16 cellular contexts compared by ENCODE assay signal in the genomic region with DNA sequence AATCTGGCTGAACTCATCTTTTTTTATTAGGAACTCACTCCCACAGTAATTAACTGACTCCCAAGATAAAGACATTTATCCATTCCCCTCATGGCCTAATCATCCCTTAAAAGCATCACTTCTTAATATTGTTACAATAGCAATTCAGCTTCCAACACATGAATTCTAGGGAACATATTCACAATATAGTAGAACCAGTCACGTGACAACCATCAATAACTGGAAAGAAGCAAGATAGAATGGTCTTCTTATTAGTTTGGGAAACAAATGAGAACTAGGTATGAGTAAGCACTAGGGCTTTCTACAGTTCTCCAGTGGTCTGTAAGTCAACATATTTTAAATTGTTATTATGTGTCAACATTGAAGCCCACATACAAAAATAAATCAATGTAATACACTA.
DNase-seq lines count a peak whose midpoint lies in the region; ATAC-seq, FAIRE-seq and TF ChIP-seq lines count a peak whose summit lies in the region.
"Had no signal": no experiment of that assay in that cellular context is flagged by ENCODE, and none has a peak within 500 bp of the region (broad histone marks: within the 10 kb centered on the region; RNA-seq: fewer than 3 reads in every experiment).

No MANE protein-coding gene starts in this region.

- H3K4me2 ChIP-seq in HepG2 (ENCODE audit: low read depth, low read length), result no peak overlapping the region
- no peak overlapping the region for H3K4me2 ChIP-seq in K562 (ENCODE audit: insufficient read depth, low read length)
- H3K4me2 ChIP-seq: KMS-11 had no signal

- no peak overlapping the region for H3K9ac ChIP-seq in HepG2 (ENCODE audit: insufficient read depth, low read depth, low read length)
- H3K9ac ChIP-seq in K562 (ENCODE audit: insufficient read depth in 1 of 2, low read depth in 2 of 2, low read length in 2 of 2), result no peak overlapping the region
- peak overlapping the region; percentile 58 for H3K9ac ChIP-seq in iPS-18a (ENCODE audit: low read length)
- H3K9ac ChIP-seq: KMS-11 had no signal

- BruUV-seq in HepG2 (replicated peaks; lab: Mats Ljungman, UMichigan) (no TSS peak), K562 (replicated peaks; lab: Mats Ljungman, UMichigan) (no TSS peak)

- CTCF ChIA-PET in HepG2 (lab: Yijun Ruan, JAX; ENCODE audit: low intra/inter-chr PET ratio, low total read pairs) (no interaction called here), K562 (lab: Yijun Ruan, JAX; ENCODE audit: low intra/inter-chr PET ratio) (no interaction called here)

- in situ Hi-C loops in HepG2 (cut with HindIII; ENCODE audit: extremely low pct_ligation_motif_present, low pct_unique_long_range_greater_than_20kb) (no loop called here), K562 (cut with MboI) (no loop called here)

- no peaks in the 10 kb centered on the region for H3K36me3 ChIP-seq in HepG2 (replicated peaks in 1 of 2; ENCODE audit: control insufficient read depth in 1 of 2, insufficient read depth in 2 of 2, low read length in 2 of 2)
- H3K36me3 ChIP-seq in right lobe of liver, result no peaks in the 10 kb centered on the region
- H3K36me3 ChIP-seq in K562 (ENCODE audit: control insufficient read depth, insufficient read depth, low read length), result no peaks in the 10 kb centered on the region
- peaks cover 10% of the 10 kb centered on the region for H3K36me3 ChIP-seq in iPS-18a (ENCODE audit: control insufficient read depth, low read depth, low read length)

- 0% methylated on average over 1 of the region's 1 CpG for WGBS in HepG2 (ENCODE audit: low lambda C conversion rate)
- WGBS in right lobe of liver (ENCODE audit: insufficient coverage, low coverage, low lambda C conversion rate, missing lambda C conversion rate), result 72% methylated on average over 1 of the region's 1 CpG
- 0% methylated on average over 1 of the region's 1 CpG for WGBS in K562 (ENCODE audit: insufficient coverage, low coverage, missing lambda C conversion rate)

- intact Hi-C loops in HepG2 (cut with micrococcal nuclease; ENCODE audit: unreplicated experiment), result no loop called here
- intact Hi-C loops in right lobe of liver (cut with DNase I), result no loop called here
- intact Hi-C loops in K562 (cut with micrococcal nuclease), result no loop called here

- H3K4me1 ChIP-seq in HepG2 (ENCODE audit: insufficient read depth, low read length) (no peaks in the 10 kb centered on the region), right lobe of liver (no peaks in the 10 kb centered on the region), K562 (replicated peaks in 1 of 2; ENCODE audit: control insufficient read depth in 2 of 2, insufficient read depth in 2 of 2, low read length in 2 of 2) (no peaks in the 10 kb centered on the region), iPS-18a (ENCODE audit: control insufficient read depth, low read depth, low read length) (peaks cover 11% of the 10 kb centered on the region)

- no peak overlapping the region for H3K4me3 ChIP-seq in HepG2 (replicated peaks in 1 of 3; ENCODE audit: insufficient read depth in 1 of 3, low read depth in 2 of 3, low read length in 3 of 3)
- H3K4me3 ChIP-seq in right lobe of liver, result no peak overlapping the region
- no peak overlapping the region for H3K4me3 ChIP-seq in K562
- H3K4me3 ChIP-seq in iPS-18a (ENCODE audit: low read length), result peak overlapping the region; percentile 37
- H3K4me3 ChIP-seq: GM12878 had no signal

- no peak overlapping the region for H2AFZ ChIP-seq in HepG2 (ENCODE audit: low read length)
- H2AFZ ChIP-seq in K562 (ENCODE audit: low read depth, low read length), result no peak overlapping the region

- POLR2A ChIA-PET in HepG2 (lab: Yijun Ruan, JAX) (no interaction called here), K562 (lab: Yijun Ruan, JAX) (no interaction called here)

- no peak for TF ChIP-seq EP300 in HepG2 (IDR thresholded peaks at IDR 0.05; ENCODE audit: low read depth in 2 of 2, low read length in 2 of 2)
- TF ChIP-seq EP300 in HepG2 (CRISPR knock-in tag; IDR thresholded peaks at IDR 0.05; ENCODE audit: borderline replicate concordance), result no peak
- no peak for TF ChIP-seq EP300 in K562 (IDR thresholded peaks at IDR 0.05; ENCODE audit: low read length)

- H3K9me3 ChIP-seq in HepG2 (ENCODE audit: low read length), result no peaks in the 10 kb centered on the region
- no peaks in the 10 kb centered on the region for H3K9me3 ChIP-seq in right lobe of liver
- H3K9me3 ChIP-seq in K562 (replicated peaks; ENCODE audit: control insufficient read depth, insufficient read depth, low read depth, low read length), result no peaks in the 10 kb centered on the region
- H3K9me3 ChIP-seq in iPS-18a (ENCODE audit: control insufficient read depth, low read depth, low read length), result peaks cover 6% of the 10 kb centered on the region

- DNase-seq in HepG2 (ENCODE audit: low spot score) (no peak), right lobe of liver (no peak), K562 (ENCODE audit: extremely low read depth in 1 of 4, low spot score in 3 of 4) (no peak), GM10266 (ENCODE audit: extremely low spot score) (no peak), NCI-H774 (lab: John Stamatoyannopoulos, UW) (no peak)
- DNase-seq: CD8-positive, alpha-beta T cell; COR-L47; DND-41; GF-D8; H7 had no signal

- no peak for TF ChIP-seq POLR2A in HepG2 (IDR thresholded peaks at IDR 0.05; ENCODE audit: insufficient read depth in 1 of 2, low read depth in 2 of 2, low read length in 2 of 2)
- no peak for TF ChIP-seq POLR2A in right lobe of liver (IDR thresholded peaks at IDR 0.05)
- TF ChIP-seq POLR2A in K562 (conservative IDR thresholded peaks at IDR 0.05), result no peak

- TF ChIP-seq RAD21 in HepG2 (CRISPR knock-in tag; IDR thresholded peaks at IDR 0.05) (no peak), K562 (CRISPR knock-in tag; conservative IDR thresholded peaks at IDR 0.05 in 1 of 2, IDR thresholded peaks at IDR 0.05 in 1 of 2) (no peak)

- ATAC-seq in HepG2, result no peak
- ATAC-seq in right lobe of liver, result no peak
- no peak for ATAC-seq in K562
- no peak for ATAC-seq in HG03095 (IDR thresholded peaks at IDR 0.05; ENCODE audit: unreplicated experiment)
- ATAC-seq: CD8-positive, alpha-beta T cell; GM12878 had no signal

- H3K79me2 ChIP-seq in HepG2 (ENCODE audit: insufficient read depth, low read length) (no peaks in the 10 kb centered on the region), K562 (ENCODE audit: control insufficient read depth, insufficient read depth, low read length) (no peaks in the 10 kb centered on the region)

- H4K20me1 ChIP-seq in HepG2 (ENCODE audit: insufficient read depth, low read length), result no peaks in the 10 kb centered on the region
- H4K20me1 ChIP-seq in K562 (replicated peaks; ENCODE audit: control insufficient read depth, insufficient read depth, low read length), result no peaks in the 10 kb centered on the region

- no peaks in the 10 kb centered on the region for H3K27me3 ChIP-seq in HepG2 (ENCODE audit: control insufficient read depth in 1 of 2, insufficient read depth in 2 of 2, low read length in 2 of 2)
- H3K27me3 ChIP-seq in right lobe of liver, result no peaks in the 10 kb centered on the region
- H3K27me3 ChIP-seq in K562 (ENCODE audit: control insufficient read depth in 2 of 2, insufficient read depth in 2 of 2, low read length in 2 of 2), result no peaks in the 10 kb centered on the region
- no peaks in the 10 kb centered on the region for H3K27me3 ChIP-seq in iPS-18a (ENCODE audit: control insufficient read depth, insufficient read depth, low read length)

- TF ChIP-seq CTCF in HepG2 (CRISPR knock-in tag; IDR thresholded peaks at IDR 0.05) (no peak), right lobe of liver (IDR thresholded peaks at IDR 0.05) (no peak), K562 (IDR thresholded peaks at IDR 0.05 in 2 of 3, conservative IDR thresholded peaks at IDR 0.05 in 1 of 3; ENCODE audit: insufficient read depth in 2 of 3, low read depth in 1 of 3, low read length in 3 of 3) (no peak), GM10266 (IDR thresholded peaks at IDR 0.05; ENCODE audit: control insufficient read depth, insufficient read depth, low read depth, missing control alignments) (no peak)

- H3K27ac ChIP-seq in HepG2 (ENCODE audit: extremely low read length, insufficient read depth, low read length), result no peak overlapping the region
- H3K27ac ChIP-seq in right lobe of liver, result no peak overlapping the region
- H3K27ac ChIP-seq in K562 (ENCODE audit: extremely low read depth, low read depth, low read length), result no peak overlapping the region
- H3K27ac ChIP-seq in iPS-18a (ENCODE audit: low read length), result peak overlapping the region; percentile 85
- H3K27ac ChIP-seq: 22Rv1, KMS-11 had no signal

- H3K9me1 ChIP-seq in K562 (ENCODE audit: control insufficient read depth, insufficient read depth, low read length), result no peaks in the 10 kb centered on the region

- FAIRE-seq in HepG2 (lab: Jason Lieb, UNC) (no peak), K562 (lab: Jason Lieb, UNC) (no peak)
- FAIRE-seq: GM12878, GM18507 had no signal

TF ChIP-seq in HepG2, 621 proteins besides CTCF, POLR2A, EP300 and RAD21:
- TF ChIP-seq RAD51 (IDR thresholded peaks at IDR 0.05; ENCODE audit: borderline replicate concordance) (peak; percentile 56; the same call in 1 of the 2 replicates), MIER2 (CRISPR knock-in tag; IDR thresholded peaks at IDR 0.05) (no peak), BHLHE40 (IDR thresholded peaks at IDR 0.05; ENCODE audit: low read length) (no peak)
TF ChIP-seq in HepG2: peak in this region for 1.

TF ChIP-seq in K562, 482 proteins besides CTCF, POLR2A, EP300 and RAD21:
- TF ChIP-seq DDX20 (tag; IDR thresholded peaks at IDR 0.05; ENCODE audit: low read depth) (no peak), KLF10 (CRISPR knock-in tag; IDR thresholded peaks at IDR 0.05) (no peak), ZNF143 (CRISPR knock-in tag; IDR thresholded peaks at IDR 0.05) (no peak), PRMT5 (CRISPR knock-in tag; IDR thresholded peaks at IDR 0.05) (no peak), SP1 (CRISPR knock-in tag; IDR thresholded peaks at IDR 0.05) (no peak), ZNF384 (IDR thresholded peaks at IDR 0.05; ENCODE audit: low read depth, low read length) (no peak), TBL1XR1 (IDR thresholded peaks at IDR 0.05; ENCODE audit: low read length in 2 of 2) (no peak), RAD51 (IDR thresholded peaks at IDR 0.05; ENCODE audit: borderline replicate concordance, low read depth) (0 out of 2 replicates have a peak, but pooled peaks have one; percentile 16), SAFB2 (IDR thresholded peaks at IDR 0.05; ENCODE audit: borderline replicate concordance, low read depth, low read length, severe bottlenecking) (no peak)
- TF ChIP-seq, protein P1, sequence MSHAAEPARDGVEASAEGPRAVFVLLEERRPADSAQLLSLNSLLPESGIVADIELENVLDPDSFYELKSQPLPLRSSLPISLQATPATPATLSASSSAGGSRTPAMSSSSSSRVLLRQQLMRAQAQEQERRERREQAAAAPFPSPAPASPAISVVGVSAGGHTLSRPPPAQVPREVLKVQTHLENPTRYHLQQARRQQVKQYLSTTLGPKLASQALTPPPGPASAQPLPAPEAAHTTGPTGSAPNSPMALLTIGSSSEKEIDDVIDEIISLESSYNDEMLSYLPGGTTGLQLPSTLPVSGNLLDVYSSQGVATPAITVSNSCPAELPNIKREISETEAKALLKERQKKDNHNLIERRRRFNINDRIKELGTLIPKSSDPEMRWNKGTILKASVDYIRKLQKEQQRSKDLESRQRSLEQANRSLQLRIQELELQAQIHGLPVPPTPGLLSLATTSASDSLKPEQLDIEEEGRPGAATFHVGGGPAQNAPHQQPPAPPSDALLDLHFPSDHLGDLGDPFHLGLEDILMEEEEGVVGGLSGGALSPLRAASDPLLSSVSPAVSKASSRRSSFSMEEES (CRISPR knock-in tag; IDR thresholded peaks at IDR 0.05), result peak; percentile 71
